ENCODE assay signal across 1 cellular context in genomic region chr9:94056442-94056974, GRCh38.
A peak's percentile ranks its signal among the peaks of the same experiment; 100 is the strongest.
TF ChIP-seq lines count a peak whose summit lies in the region.

No MANE protein-coding gene starts in this region.

TF ChIP-seq in SK-N-SH, 30 proteins besides CTCF, POLR2A, EP300 and RAD21 (continued from another document):
- no peak for TF ChIP-seq EZH2phosphoT487 (IDR thresholded peaks at IDR 0.05; ENCODE audit: borderline replicate concordance, low read depth)
- peak; percentile 20 for TF ChIP-seq TCF12 (IDR thresholded peaks at IDR 0.05)
- TF ChIP-seq RXRA (IDR thresholded peaks at IDR 0.05; ENCODE audit: borderline replicate concordance, low read depth), result no peak
- TF ChIP-seq, protein P1, sequence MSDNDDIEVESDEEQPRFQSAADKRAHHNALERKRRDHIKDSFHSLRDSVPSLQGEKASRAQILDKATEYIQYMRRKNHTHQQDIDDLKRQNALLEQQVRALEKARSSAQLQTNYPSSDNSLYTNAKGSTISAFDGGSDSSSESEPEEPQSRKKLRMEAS (IDR thresholded peaks at IDR 0.05; ENCODE audit: low read depth), result no peak
- no peak for TF ChIP-seq USF1 (IDR thresholded peaks at IDR 0.05; ENCODE audit: borderline replicate concordance, low read depth)
- TF ChIP-seq TEAD4 (IDR thresholded peaks at IDR 0.05; ENCODE audit: borderline replicate concordance, insufficient read depth), result no peak
- no peak for TF ChIP-seq POLR2AphosphoS5 (IDR thresholded peaks at IDR 0.05; ENCODE audit: low read depth, low read length)
- TF ChIP-seq FOXJ3 (CRISPR knock-in tag; IDR thresholded peaks at IDR 0.05), result no peak
- TF ChIP-seq RFX5 (IDR thresholded peaks at IDR 0.05; ENCODE audit: low read length), result no peak
- no peak for TF ChIP-seq USF2 (IDR thresholded peaks at IDR 0.05; ENCODE audit: borderline replicate concordance, low read depth, low read length)
- TF ChIP-seq NFIC (IDR thresholded peaks at IDR 0.05; ENCODE audit: borderline replicate concordance), result no peak
- no peak for TF ChIP-seq NRF1 (IDR thresholded peaks at IDR 0.05; ENCODE audit: low read depth, low read length)
